ENCODE assay signal across 8 cellular contexts in genomic region chr19:32404213-32404938, GRCh38. TPM values are rescaled to one million over a fixed set of nuclear protein-coding genes. Genes with fewer than 3 reads are reported as not detected.
DNase-seq lines count a peak whose midpoint lies in the region; ATAC-seq and TF ChIP-seq lines count a peak whose summit lies in the region.

No MANE protein-coding gene starts in this region.

- H3K36me3 Mint-ChIP-seq in CD4-positive, alpha-beta T cell (ENCODE audit: low read depth): peaks cover 22% of the 10 kb centered on the region
- peaks cover 0 to 11% (median 0%) of the 10 kb centered on the region in 3 donors for H3K36me3 Mint-ChIP-seq in naive thymus-derived CD8-positive, alpha-beta T cell

- no peaks in the 10 kb centered on the region for H3K9me3 ChIP-seq in CD4-positive, alpha-beta T cell (ENCODE audit: control insufficient read depth, low read length)

- no peaks in the 10 kb centered on the region for H3K27me3 Mint-ChIP-seq in CD4-positive, alpha-beta T cell
- no peaks in the 10 kb centered on the region for H3K27me3 Mint-ChIP-seq in naive thymus-derived CD8-positive, alpha-beta T cell

- intact Hi-C loops in CD4-positive, alpha-beta T cell (cut with DNase I, micrococcal nuclease): loop anchor here (2.0 to 10.0 kb wide), 4 partner anchors 58 to 970 kb away; partner anchors contain the start of genes ANKRD27 (in 1 of the 2), CEBPG (in 1 of the 2), RGS9BP (in 1 of the 2) and ZNF507 (in 1 of the 2)

- H3K27me3 ChIP-seq in CD4-positive, alpha-beta T cell (ENCODE audit: control insufficient read depth, insufficient read depth, low read length): no peaks in the 10 kb centered on the region

- no peak overlapping the region for H3K27ac ChIP-seq in CD4-positive, alpha-beta T cell (ENCODE audit: low read depth, low read length)
- H3K27ac ChIP-seq in cingulate gyrus (ENCODE audit: low read depth, low read length): peak overlapping the region; percentile 92

- H3K9me3 Mint-ChIP-seq in CD4-positive, alpha-beta T cell: no peaks in the 10 kb centered on the region
- no peaks in the 10 kb centered on the region for H3K9me3 Mint-ChIP-seq in naive thymus-derived CD8-positive, alpha-beta T cell

- H3K4me1 Mint-ChIP-seq in CD4-positive, alpha-beta T cell (ENCODE audit: low read depth): peaks cover 30% of the 10 kb centered on the region
- H3K4me1 Mint-ChIP-seq in naive thymus-derived CD8-positive, alpha-beta T cell: peaks cover 10 to 30% (median 27%) of the 10 kb centered on the region in 4 donors

- ATAC-seq in CD4-positive, alpha-beta T cell (ENCODE audit: poor library complexity): no peak
- ATAC-seq in naive thymus-derived CD8-positive, alpha-beta T cell: no peak

- DNase-seq in CD4-positive, alpha-beta T cell: no peak
- DNase-seq in NCI-H146 treated with DMSO at 0.1 percent for 48 hours (lab: John Stamatoyannopoulos, UW; ENCODE audit: unreplicated experiment): peak; percentile 63
- DNase-seq in naive thymus-derived CD8-positive, alpha-beta T cell: no peak
- no peak for DNase-seq in stimulated activated CD4-positive, alpha-beta T cell treated with anti-CD3 and anti-CD28 coated beads, Interleukin-12 subunit alpha, Interleukin-12 subunit beta, amount 100 ng/mL, for 4 hours
- no peak for DNase-seq in GM10248 (ENCODE audit: extremely low spot score)
- DNase-seq in HEK293T (ENCODE audit: extremely low spot score): no peak
- DNase-seq in NCI-H1930 (lab: John Stamatoyannopoulos, UW): no peak

- H3K27ac Mint-ChIP-seq in CD4-positive, alpha-beta T cell: peak overlapping the region; percentile 81
- peak overlapping the region; percentile 57 to 94 (median 90) for H3K27ac Mint-ChIP-seq in naive thymus-derived CD8-positive, alpha-beta T cell

- POLR2A ChIA-PET in CD4-positive, alpha-beta T cell (lab: Charles Lee): interaction anchor here (0.6 to 1.5 kb wide), 4 partner anchors 11 to 773 kb away, joined by 3 to 24 read pairs (median 4); partner anchors contain the start of gene ZNF507
- POLR2A ChIA-PET in naive thymus-derived CD8-positive, alpha-beta T cell (lab: Charles Lee): interaction anchor here (0.6 to 2.9 kb wide), 7 partner anchors 9 to 676 kb away, joined by 3 to 23 read pairs (median 3); partner anchors contain the start of genes PDCD5, RGS9BP and ZNF507
- POLR2A ChIA-PET in GM10248 (lab: Yijun Ruan, JAX): interaction anchor here (0.7 to 1.1 kb wide), 2 partner anchors 16 to 19 kb away, joined by 3 to 4 read pairs; no protein-coding TSS in a partner anchor
- POLR2A ChIA-PET in HEK293T (lab: Yijun Ruan, JAX): interaction anchor here (0.6 to 2.2 kb wide), 6 partner anchors 12 to 802 kb away, joined by 3 to 18 read pairs (median 6); no protein-coding TSS in a partner anchor

- no peak for TF ChIP-seq CTCF in CD4-positive, alpha-beta T cell (IDR thresholded peaks at IDR 0.05)
- no peak for TF ChIP-seq CTCF in GM10248 (IDR thresholded peaks at IDR 0.05; ENCODE audit: control extremely low read depth, extremely low read depth, low read depth, missing control alignments)

- peak overlapping the region; percentile 89 for H3K4me3 Mint-ChIP-seq in CD4-positive, alpha-beta T cell
- peak overlapping the region; percentile 79 to 94 (median 88) for H3K4me3 Mint-ChIP-seq in naive thymus-derived CD8-positive, alpha-beta T cell

- CTCF ChIA-PET in CD4-positive, alpha-beta T cell (lab: Charles Lee): interaction anchor here (1.2 kb wide), 1 partner anchor 45 kb away, joined by 3 read pairs; no protein-coding TSS in a partner anchor
- CTCF ChIA-PET in GM10248 (lab: Yijun Ruan, JAX) (interaction anchor here (1.0 to 1.7 kb wide), 2 partner anchors 11 to 58 kb away, joined by 3 to 5 read pairs; no protein-coding TSS in a partner anchor), HEK293T (lab: Yijun Ruan, JAX) (no interaction called here)

TF ChIP-seq in HEK293T, 16 proteins besides CTCF, POLR2A, EP300 and RAD21:
- no peak for TF ChIP-seq FOXK2 (IDR thresholded peaks at IDR 0.05)
- TF ChIP-seq ARNT (IDR thresholded peaks at IDR 0.05): no peak
- TF ChIP-seq FOXM1 (IDR thresholded peaks at IDR 0.05; ENCODE audit: borderline replicate concordance): no peak
- TF ChIP-seq HDGF (IDR thresholded peaks at IDR 0.05; ENCODE audit: borderline replicate concordance): no peak
- TF ChIP-seq L3MBTL2 (conservative IDR thresholded peaks at IDR 0.05): no peak
- no peak for TF ChIP-seq CTBP1 (IDR thresholded peaks at IDR 0.05; ENCODE audit: borderline replicate concordance)
- no peak for TF ChIP-seq BHLHE40 (IDR thresholded peaks at IDR 0.05; ENCODE audit: borderline replicate concordance)
- no peak for TF ChIP-seq FOXA1 (IDR thresholded peaks at IDR 0.05)

RNA-seq across cellular contexts. Expression of gene DPY19L3, which starts 1.2 kb away (rescaled TPM):
- 1 to 10 TPM; 7.3 to 8.5 TPM for total RNA-seq in CD4-positive, alpha-beta T cell
- total RNA-seq in naive thymus-derived CD8-positive, alpha-beta T cell: 10 to 100 TPM; 23.8 to 24.3 TPM
- polyA plus RNA-seq in naive thymus-derived CD8-positive, alpha-beta T cell: 1 to 10 TPM; 2.5 to 4.3 (median 3.9) TPM

RNA-seq across cellular contexts. Expression of gene ZNF507, which starts 59.0 kb away (rescaled TPM):
- 10 to 100 TPM; 30.4 to 31.3 TPM for total RNA-seq in CD4-positive, alpha-beta T cell
- total RNA-seq in naive thymus-derived CD8-positive, alpha-beta T cell: 10 to 100 TPM; 49.0 to 51.5 TPM
- 1 to 10 TPM; 7.9 to 8.0 (median 8.0) TPM for polyA plus RNA-seq in naive thymus-derived CD8-positive, alpha-beta T cell
